ENCODE assay signal across 8 cellular contexts in the genomic region with DNA sequence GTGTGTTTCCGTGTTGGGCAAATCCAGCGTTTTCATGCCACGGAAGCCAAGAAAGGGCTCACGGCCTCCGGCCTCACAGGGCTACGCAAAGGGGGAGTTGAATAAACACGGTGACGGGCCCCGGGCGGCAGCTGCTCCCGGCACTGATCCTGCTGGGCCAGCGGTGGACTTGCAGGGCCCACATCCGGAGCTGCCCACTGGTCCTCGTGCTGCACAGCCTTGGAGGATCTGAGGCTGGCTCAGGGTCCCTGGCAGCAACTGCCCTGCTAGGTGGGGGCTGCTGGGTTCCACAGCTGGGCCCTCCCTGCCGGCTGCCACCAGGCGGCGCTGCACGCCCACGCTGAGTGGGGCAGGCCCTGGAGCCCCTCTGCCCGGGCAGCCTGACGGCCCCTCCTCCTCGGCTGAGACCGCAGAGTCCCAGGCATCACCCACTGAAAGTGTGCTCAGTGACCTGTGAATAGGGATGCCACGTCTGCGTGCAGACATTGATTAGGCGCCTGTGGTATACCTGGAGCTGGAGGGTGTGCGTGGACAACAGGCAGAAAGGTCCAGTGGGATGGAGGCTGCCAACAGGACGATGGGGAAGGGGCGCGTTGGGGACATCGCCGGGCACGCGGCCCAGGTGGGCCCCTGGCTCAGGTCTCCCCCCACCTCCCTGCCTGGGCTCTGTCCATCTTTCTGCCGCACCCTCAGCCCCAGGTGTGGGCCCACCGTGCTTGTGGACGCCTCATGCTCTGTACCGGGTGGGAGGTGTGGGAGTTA. TPM values are rescaled to one million over a fixed set of nuclear protein-coding genes. Genes with fewer than 3 reads are reported as not detected.
DNase-seq lines count a peak whose midpoint lies in the region; ATAC-seq and TF ChIP-seq lines count a peak whose summit lies in the region.

No MANE protein-coding gene starts in this region.

- peaks cover 3% of the 10 kb centered on the region for H3K4me1 Mint-ChIP-seq in activated CD4-positive, alpha-beta memory T cell treated with anti-CD3 and anti-CD28 coated beads, Interleukin-2, amount 10 ng/mL, durations not matched to agents 7 days and 5 days
- peaks cover 0 to 11% (median 4%) of the 10 kb centered on the region in 7 donors for H3K4me1 Mint-ChIP-seq in naive thymus-derived CD4-positive, alpha-beta T cell

- no peaks in the 10 kb centered on the region for H3K9me3 ChIP-seq in naive thymus-derived CD4-positive, alpha-beta T cell (ENCODE audit: control insufficient read depth in 2 of 3, low read length in 3 of 3)
- H3K9me3 ChIP-seq in tibial artery = no peaks in the 10 kb centered on the region

- no peak overlapping the region for H3K27ac Mint-ChIP-seq in activated CD4-positive, alpha-beta memory T cell treated with anti-CD3 and anti-CD28 coated beads, Interleukin-2, amount 10 ng/mL, durations not matched to agents 7 days and 5 days
- peak overlapping the region in 1 of 9 donors; percentile 68 for H3K27ac Mint-ChIP-seq in naive thymus-derived CD4-positive, alpha-beta T cell

- ATAC-seq in naive thymus-derived CD4-positive, alpha-beta T cell = peak; percentile 81
- no peak for ATAC-seq in GM21619 (IDR thresholded peaks at IDR 0.05; ENCODE audit: unreplicated experiment)

- H3K4me3 Mint-ChIP-seq in activated CD4-positive, alpha-beta memory T cell treated with anti-CD3 and anti-CD28 coated beads, Interleukin-2, amount 10 ng/mL, durations not matched to agents 7 days and 5 days = no peak overlapping the region
- no peak overlapping the region for H3K4me3 Mint-ChIP-seq in naive thymus-derived CD4-positive, alpha-beta T cell

- peaks cover 0 to 7% of the 10 kb centered on the region in 2 donors for H3K27me3 ChIP-seq in naive thymus-derived CD4-positive, alpha-beta T cell (ENCODE audit: control insufficient read depth in 2 of 2, insufficient read depth in 2 of 2, low read length in 2 of 2)
- H3K27me3 ChIP-seq in tibial artery = peaks cover 0 to 55% of the 10 kb centered on the region in 2 donors

- CTCF ChIA-PET in activated CD4-positive, alpha-beta memory T cell treated with anti-CD3 and anti-CD28 coated beads, Interleukin-2, amount 10 ng/mL, durations not matched to agents 7 days and 5 days (lab: Charles Lee) = interaction anchor here (0.7 to 1.7 kb wide), 9 partner anchors 8 to 150 kb away, joined by 3 to 6 read pairs (median 4); no protein-coding TSS in a partner anchor
- CTCF ChIA-PET in naive thymus-derived CD4-positive, alpha-beta T cell (lab: Charles Lee) = interaction anchor here (0.7 to 2.2 kb wide), 11 partner anchors 10 to 154 kb away, joined by 3 to 14 read pairs (median 3); no protein-coding TSS in a partner anchor

- intact Hi-C loops in naive thymus-derived CD4-positive, alpha-beta T cell (cut with micrococcal nuclease) = loop anchor here (1.0 to 5.0 kb wide), 2 partner anchors 96 to 148 kb away; no protein-coding TSS in a partner anchor
- intact Hi-C loops in tibial artery (cut with DNase I; ENCODE audit: low total_unique reads) = no loop called here

- H3K36me3 ChIP-seq in naive thymus-derived CD4-positive, alpha-beta T cell (ENCODE audit: control insufficient read depth in 2 of 3, insufficient read depth in 3 of 3, low read length in 3 of 3) = peaks cover 0 to 35% (median 4%) of the 10 kb centered on the region in 3 experiments
- H3K36me3 ChIP-seq in tibial artery = peaks cover 35 to 42% (median 40%) of the 10 kb centered on the region in 3 donors

- H3K36me3 Mint-ChIP-seq in activated CD4-positive, alpha-beta memory T cell treated with anti-CD3 and anti-CD28 coated beads, Interleukin-2, amount 10 ng/mL, durations not matched to agents 7 days and 5 days (ENCODE audit: low read depth) = peaks cover 6% of the 10 kb centered on the region
- H3K36me3 Mint-ChIP-seq in naive thymus-derived CD4-positive, alpha-beta T cell = peaks cover 0 to 6% (median 0%) of the 10 kb centered on the region in 5 donors

- no peak overlapping the region for H3K27ac ChIP-seq in naive thymus-derived CD4-positive, alpha-beta T cell (ENCODE audit: low read depth, low read length)
- no peak overlapping the region for H3K27ac ChIP-seq in tibial artery

- H3K9me3 Mint-ChIP-seq in activated CD4-positive, alpha-beta memory T cell treated with anti-CD3 and anti-CD28 coated beads, Interleukin-2, amount 10 ng/mL, durations not matched to agents 7 days and 5 days = no peaks in the 10 kb centered on the region
- H3K9me3 Mint-ChIP-seq in naive thymus-derived CD4-positive, alpha-beta T cell = peaks cover 0 to 2% (median 0%) of the 10 kb centered on the region in 11 donors

- DNase-seq in ELF-1 (ENCODE audit: low read depth, low spot score) = peak; percentile 82
- peak; percentile 20 for DNase-seq in M059J (ENCODE audit: low read depth)
- DNase-seq in activated CD4-positive, alpha-beta memory T cell treated with anti-CD3 and anti-CD28 coated beads, Interleukin-2, amount 10 ng/mL, durations not matched to agents 7 days and 5 days = peak; percentile 68
- DNase-seq in effector CD8-positive, alpha-beta T cell (lab: John Stamatoyannopoulos, UW) = peak; percentile 50
- peak; percentile 46 to 80 (median 68) for DNase-seq in naive thymus-derived CD4-positive, alpha-beta T cell
- no peak for DNase-seq in tibial artery
- no peak for DNase-seq in NCI-H146 (lab: John Stamatoyannopoulos, UW)

- H3K4me3 ChIP-seq in naive thymus-derived CD4-positive, alpha-beta T cell (ENCODE audit: low read length) = no peak overlapping the region
- H3K4me3 ChIP-seq in tibial artery = no peak overlapping the region

- H3K4me1 ChIP-seq in naive thymus-derived CD4-positive, alpha-beta T cell (ENCODE audit: control insufficient read depth in 2 of 2, insufficient read depth in 2 of 2, low read length in 2 of 2) = peaks cover 10 to 11% of the 10 kb centered on the region in 2 donors
- H3K4me1 ChIP-seq in tibial artery = peaks cover 0 to 20% (median 1%) of the 10 kb centered on the region in 4 donors

- peaks cover 11% of the 10 kb centered on the region for H3K27me3 Mint-ChIP-seq in activated CD4-positive, alpha-beta memory T cell treated with anti-CD3 and anti-CD28 coated beads, Interleukin-2, amount 10 ng/mL, durations not matched to agents 7 days and 5 days
- peaks cover 0 to 17% (median 5%) of the 10 kb centered on the region in 5 donors for H3K27me3 Mint-ChIP-seq in naive thymus-derived CD4-positive, alpha-beta T cell

- peak; percentile 45 to 54 for TF ChIP-seq CTCF in tibial artery (IDR thresholded peaks at IDR 0.05)

- POLR2A ChIA-PET in activated CD4-positive, alpha-beta memory T cell treated with anti-CD3 and anti-CD28 coated beads, Interleukin-2, amount 10 ng/mL, durations not matched to agents 7 days and 5 days (lab: Charles Lee) = interaction anchor here (1.2 to 1.7 kb wide), 3 partner anchors 10 to 75 kb away, joined by 4 to 6 read pairs (median 4); no protein-coding TSS in a partner anchor
- POLR2A ChIA-PET in naive thymus-derived CD4-positive, alpha-beta T cell (lab: Charles Lee) = interaction anchor here (0.6 to 1.4 kb wide), 4 partner anchors 12 to 76 kb away, joined by 3 to 4 read pairs (median 3); a partner anchor contains a TSS

RNA-seq across cellular contexts. Expression of a gene that starts 5.3 kb away (rescaled TPM):
- 0.42 and 1.4 TPM in 2 replicates for total RNA-seq in M059J (2014; rRNA removed; shearing (Covaris generic))
- total RNA-seq in activated CD4-positive, alpha-beta memory T cell treated with anti-CD3 and anti-CD28 coated beads, Interleukin-2, amount 10 ng/mL, durations not matched to agents 7 days and 5 days = 1 to 10 TPM; 3.1 to 3.5 TPM
- 1 to 10 TPM in 4 of 5 experiments, under 1 TPM in 1; 0.93 to 2.6 (median 2.2) TPM for total RNA-seq in naive thymus-derived CD4-positive, alpha-beta T cell
- not detected for polyA plus RNA-seq in naive thymus-derived CD4-positive, alpha-beta T cell

RNA-seq across cellular contexts. Expression of a gene that starts 12.0 kb away (rescaled TPM):
- 961 and 1,106 TPM in 2 replicates for total RNA-seq in M059J (2014; rRNA removed; shearing (Covaris generic))
- total RNA-seq in activated CD4-positive, alpha-beta memory T cell treated with anti-CD3 and anti-CD28 coated beads, Interleukin-2, amount 10 ng/mL, durations not matched to agents 7 days and 5 days = 100 to 1,000 TPM; 255 to 257 TPM
- total RNA-seq in naive thymus-derived CD4-positive, alpha-beta T cell = 100 to 1,000 TPM; 109 to 247 (median 120) TPM
- 100 to 1,000 TPM; 246 to 349 TPM for polyA plus RNA-seq in naive thymus-derived CD4-positive, alpha-beta T cell

RNA-seq across cellular contexts. Expression of a gene that starts 40.6 kb away (rescaled TPM):
- total RNA-seq in M059J (2014; rRNA removed; shearing (Covaris generic)) = 0.84 and 1.6 TPM in 2 replicates
- total RNA-seq in activated CD4-positive, alpha-beta memory T cell treated with anti-CD3 and anti-CD28 coated beads, Interleukin-2, amount 10 ng/mL, durations not matched to agents 7 days and 5 days = 10 to 100 TPM; 45.1 to 45.2 TPM
- total RNA-seq in naive thymus-derived CD4-positive, alpha-beta T cell = 10 to 100 TPM; 30.0 to 81.4 (median 67.8) TPM
- 100 to 1,000 TPM; 138 to 181 TPM for polyA plus RNA-seq in naive thymus-derived CD4-positive, alpha-beta T cell

RNA-seq across cellular contexts. Expression of a gene that starts 48.9 kb away (rescaled TPM):
- total RNA-seq in M059J (2014; rRNA removed; shearing (Covaris generic)) = 16.4 and 25.5 TPM in 2 replicates
- 10 to 100 TPM; 44.8 to 45.1 TPM for total RNA-seq in activated CD4-positive, alpha-beta memory T cell treated with anti-CD3 and anti-CD28 coated beads, Interleukin-2, amount 10 ng/mL, durations not matched to agents 7 days and 5 days
- total RNA-seq in naive thymus-derived CD4-positive, alpha-beta T cell = 100 to 1,000 TPM in 1 of 5 experiments, 10 to 100 TPM in 4; 61.2 to 105 (median 71.3) TPM
- 10 to 100 TPM; 37.4 to 51.8 TPM for polyA plus RNA-seq in naive thymus-derived CD4-positive, alpha-beta T cell

RNA-seq across cellular contexts. Expression of a gene that starts 52.9 kb away (rescaled TPM):
- total RNA-seq in M059J (2014; rRNA removed; shearing (Covaris generic)) = 50.6 and 57.4 TPM in 2 replicates
- total RNA-seq in activated CD4-positive, alpha-beta memory T cell treated with anti-CD3 and anti-CD28 coated beads, Interleukin-2, amount 10 ng/mL, durations not matched to agents 7 days and 5 days = 10 to 100 TPM; 50.3 to 50.4 TPM
- 10 to 100 TPM; 39.0 to 47.3 (median 45.8) TPM for total RNA-seq in naive thymus-derived CD4-positive, alpha-beta T cell
- polyA plus RNA-seq in naive thymus-derived CD4-positive, alpha-beta T cell = 10 to 100 TPM; 20.4 to 41.4 TPM

Comparison
In these comparisons a context has a peak if more than half of its experiments do, and no peak if none do; other contexts are left out.
1. DNase-seq: peak in ELF-1 (single experiment), M059J (single experiment), activated CD4-positive, alpha-beta memory T cell treated with anti-CD3 and anti-CD28 coated beads, Interleukin-2, amount 10 ng/mL, durations not matched to agents 7 days and 5 days (single experiment), effector CD8-positive, alpha-beta T cell (single experiment) and naive thymus-derived CD4-positive, alpha-beta T cell (9 of 9); none in tibial artery (0 of 2) and NCI-H146 (single experiment).
2. RNA of a gene that starts 40.6 kb away (total RNA-seq): 30.0 to 81.4 TPM in naive thymus-derived CD4-positive, alpha-beta T cell and 45.1 to 45.2 TPM in activated CD4-positive, alpha-beta memory T cell treated with anti-CD3 and anti-CD28 coated beads, Interleukin-2, amount 10 ng/mL, durations not matched to agents 7 days and 5 days; 0.84 to 1.6 TPM in M059J; every median in the first group is over 10 times any median in the second.